Comparison of ENCODE assay signal across 35 cellular contexts in the genomic region with DNA sequence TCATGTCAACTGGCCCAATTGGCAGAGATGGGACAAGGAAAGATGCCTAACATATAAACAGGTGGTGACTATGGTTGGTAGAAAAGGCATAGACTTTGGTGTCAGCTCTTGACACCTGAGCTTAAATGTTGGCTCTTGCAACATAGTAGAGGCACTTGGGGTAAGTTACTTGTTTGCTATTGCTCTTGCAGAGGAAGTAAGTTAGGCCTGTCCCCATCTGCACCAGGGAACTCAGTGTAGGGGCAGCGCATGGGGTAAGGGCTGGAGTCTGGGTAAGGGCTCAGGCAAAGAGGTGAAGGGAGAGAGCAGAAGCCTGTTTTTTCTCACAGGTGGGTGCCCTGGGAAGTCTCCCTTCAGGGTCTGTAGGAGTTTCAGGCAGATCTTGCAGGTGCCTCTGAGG. TPM values are rescaled to one million over a fixed set of nuclear protein-coding genes. Genes with fewer than 3 reads are reported as not detected.
"Had no signal": no experiment of that assay in that cellular context is flagged by ENCODE, and none has a peak within 500 bp of the region (broad histone marks: within the 10 kb centered on the region; RNA-seq: fewer than 3 reads in every experiment).

No MANE protein-coding gene starts in this region.

- DNase-seq: naive thymus-derived CD4-positive, alpha-beta T cell; natural killer cell; occipital lobe; ovary; posterior cingulate gyrus; psoas muscle; right cardiac atrium; spleen; stimulated activated CD4-positive, alpha-beta T cell treated with anti-CD3 and anti-CD28 coated beads, Interleukin-12 subunit alpha, Interleukin-12 subunit beta, amount 100 ng/mL, for 4 hours; stimulated activated CD4-positive, alpha-beta T cell treated with anti-CD3 and anti-CD28 coated beads, Interleukin-1b, Interleukin-23, amount 100 ng/mL, for 48 hours; stimulated activated CD4-positive, alpha-beta T cell treated with anti-CD3 and anti-CD28 coated beads, Interleukin-4, amount 100 ng/mL, for 1 hour; stimulated activated CD4-positive, alpha-beta T cell treated with anti-CD3 and anti-CD28 coated beads, Interleukin-4, amount 100 ng/mL, for 4 hours; stimulated activated CD8-positive, alpha-beta memory T cell treated with anti-CD3 and anti-CD28 coated beads, Interleukin-4, amount 100 ng/mL, for 48 hours; stimulated activated naive B cell treated with anti-CD40 and anti-IgM and Interleukin-4, amounts not matched to agents 10 μg/mL and 1 μg/mL and 100 μg/mL, for 72 hours; stimulated activated naive CD4-positive, alpha-beta T cell treated with Interleukin-2 at 50 U/mL for 16 hours; stomach; thyroid gland; trophoblast cell; upper lobe of left lung; uterus had no signal

- H3K9ac ChIP-seq: neural progenitor cell, parathyroid adenoma had no signal

- H3K79me2 ChIP-seq: parathyroid adenoma had no signal

- H3K4me1 Mint-ChIP-seq: natural killer cell; nephron; stimulated activated naive B cell treated with anti-CD40 and anti-IgM and Interleukin-4, amounts not matched to agents 10 μg/mL and 1 μg/mL and 100 μg/mL, for 72 hours had no signal

- H3K27me3 ChIP-seq: neural progenitor cell, ovary, spleen, thyroid gland, tibial nerve, upper lobe of left lung, uterus had no signal

- H3K4me2 ChIP-seq: neural progenitor cell, smooth muscle cell had no signal

- H3K27ac ChIP-seq: neural progenitor cell, ovary, parathyroid adenoma, psoas muscle, skin epidermis, spleen, stomach, thoracic aorta, thyroid gland, tibial nerve, upper lobe of left lung, uterus had no signal

- H3K4me1 ChIP-seq: neural progenitor cell, parathyroid adenoma, psoas muscle, spleen, stomach, thyroid gland, tibial nerve, upper lobe of left lung, uterus had no signal

- H3K36me3 Mint-ChIP-seq: naive thymus-derived CD4-positive, alpha-beta T cell; natural killer cell; neural progenitor cell; stimulated activated naive B cell treated with anti-CD40 and anti-IgM and Interleukin-4, amounts not matched to agents 10 μg/mL and 1 μg/mL and 100 μg/mL, for 72 hours had no signal

- ATAC-seq: naive thymus-derived CD4-positive, alpha-beta T cell; natural killer cell; psoas muscle; right cardiac atrium; sciatic nerve; stimulated activated naive B cell treated with anti-CD40 and anti-IgM and Interleukin-4, amounts not matched to agents 10 μg/mL and 1 μg/mL and 100 μg/mL, for 72 hours had no signal

- H2AFZ ChIP-seq: neural progenitor cell, parathyroid adenoma had no signal

- H3K9me3 Mint-ChIP-seq: naive thymus-derived CD4-positive, alpha-beta T cell; natural killer cell; neural progenitor cell; stimulated activated naive B cell treated with anti-CD40 and anti-IgM and Interleukin-4, amounts not matched to agents 10 μg/mL and 1 μg/mL and 100 μg/mL, for 72 hours; stimulated activated naive CD8-positive, alpha-beta T cell treated with anti-CD3 and anti-CD28 coated beads, Interleukin-15, Interleukin-2, amounts not matched to agents 100 ng/mL and 50 ng/mL, for 24 hours had no signal

- H3K36me3 ChIP-seq: neural progenitor cell, ovary, spleen, stomach, thoracic aorta, thyroid gland, tibial nerve, upper lobe of left lung, uterus had no signal

- H3K4me3 ChIP-seq: neural progenitor cell, ovary, psoas muscle, skin epidermis, smooth muscle cell, spleen, stomach, thoracic aorta, thyroid gland, tibial nerve, upper lobe of left lung, uterus had no signal

- H3K4me3 Mint-ChIP-seq: naive thymus-derived CD4-positive, alpha-beta T cell; natural killer cell; nephron; neural progenitor cell; stimulated activated naive B cell treated with anti-CD40 and anti-IgM and Interleukin-4, amounts not matched to agents 10 μg/mL and 1 μg/mL and 100 μg/mL, for 72 hours; stimulated activated naive CD8-positive, alpha-beta T cell treated with anti-CD3 and anti-CD28 coated beads, Interleukin-15, Interleukin-2, amounts not matched to agents 100 ng/mL and 50 ng/mL, for 24 hours had no signal

- H3K27ac Mint-ChIP-seq: naive thymus-derived CD4-positive, alpha-beta T cell; natural killer cell; nephron; neural progenitor cell; progenitor cell of endocrine pancreas; stimulated activated naive B cell treated with anti-CD40 and anti-IgM and Interleukin-4, amounts not matched to agents 10 μg/mL and 1 μg/mL and 100 μg/mL, for 72 hours; stimulated activated naive CD8-positive, alpha-beta T cell treated with anti-CD3 and anti-CD28 coated beads, Interleukin-15, Interleukin-2, amounts not matched to agents 100 ng/mL and 50 ng/mL, for 24 hours had no signal

- H3K9me3 ChIP-seq: ovary, psoas muscle, stomach, thoracic aorta, thyroid gland, upper lobe of left lung, uterus had no signal

RNA-seq across cellular contexts. Expression of gene ERICH6B, which starts 27.6 kb away (rescaled TPM):
- total RNA-seq: naive thymus-derived CD4-positive, alpha-beta T cell; natural killer cell; occipital lobe; osteoblast; ovary; progenitor cell of endocrine pancreas; psoas muscle; renal cortical epithelial cell; right cardiac atrium; sciatic nerve; smooth muscle cell; spleen; stomach; subcutaneous adipose tissue; thoracic aorta; thyroid gland; tibial nerve; upper lobe of left lung; urinary bladder; uterus had no signal
- polyA plus RNA-seq: naive thymus-derived CD4-positive, alpha-beta T cell; neural cell; ovary; psoas muscle; right cardiac atrium; spleen; stomach; urinary bladder had no signal
